Comparison of ENCODE assay signal across 24 cellular contexts in the genomic region with DNA sequence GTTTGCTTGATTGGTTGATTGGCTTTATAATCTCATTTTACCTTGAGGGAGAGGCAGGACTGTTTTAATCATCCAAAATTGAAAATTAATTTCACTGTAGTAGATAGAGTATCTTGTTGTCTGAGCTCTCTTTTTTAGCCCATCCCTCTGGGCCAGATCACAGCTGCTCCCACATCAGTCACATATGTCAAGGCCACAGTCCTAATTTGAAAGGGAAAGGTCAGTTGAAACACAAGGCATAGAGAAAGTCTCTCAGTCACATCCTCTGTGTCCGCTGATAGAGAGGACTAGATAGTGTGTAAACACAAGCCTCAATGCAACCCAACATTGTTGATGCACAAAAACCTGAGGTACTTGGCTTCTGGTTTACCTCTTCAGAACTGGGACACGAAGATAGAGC. TPM values are rescaled to one million over a fixed set of nuclear protein-coding genes. Genes with fewer than 3 reads are reported as not detected.
DNase-seq lines count a peak whose midpoint lies in the region; ATAC-seq and TF ChIP-seq lines count a peak whose summit lies in the region.
"Had no signal": no experiment of that assay in that cellular context is flagged by ENCODE, and none has a peak within 500 bp of the region (broad histone marks: within the 10 kb centered on the region; RNA-seq: fewer than 3 reads in every experiment).

No MANE protein-coding gene starts in this region.

- H3K4me1 Mint-ChIP-seq in activated naive CD4-positive, alpha-beta T cell treated with anti-CD3 and anti-CD28 coated beads, Interleukin-2, amount 10 ng/mL, durations not matched to agents 7 days and 5 days = peaks cover 33% of the 10 kb centered on the region
- peaks cover 31% of the 10 kb centered on the region for H3K4me1 Mint-ChIP-seq in activated naive CD8-positive, alpha-beta T cell treated with anti-CD3 and anti-CD28 coated beads, Interleukin-2, amount 50 U/mL, for 24 hours

- H3K27ac ChIP-seq in neutrophil = peak overlapping the region; percentile 8
- H3K27ac ChIP-seq: ascending aorta, transverse colon had no signal

- no peaks in the 10 kb centered on the region for H3K27me3 ChIP-seq in neutrophil
- H3K27me3 ChIP-seq: ascending aorta, transverse colon had no signal

- DNase-seq in activated naive CD4-positive, alpha-beta T cell treated with anti-CD3 and anti-CD28 coated beads, Interleukin-2, amount 10 ng/mL, durations not matched to agents 7 days and 5 days = no peak
- DNase-seq in activated naive CD4-positive, alpha-beta T cell treated with anti-CD3 and anti-CD28 coated beads, Interleukin-2, amount 50 U/mL, for 72 hours (ENCODE audit: low spot score in 2 of 2) = no peak
- DNase-seq in SK-N-DZ (ENCODE audit: low spot score) (peak; percentile 10), NCI-H2081 (lab: John Stamatoyannopoulos, UW) (no peak)
- no peak for DNase-seq in activated naive CD8-positive, alpha-beta T cell treated with anti-CD3 and anti-CD28 coated beads, Interleukin-2, amount 50 U/mL, for 24 hours
- DNase-seq: activated CD4-positive, CD25-positive, alpha-beta regulatory T cell treated with anti-CD3 and anti-CD28 coated beads, Interleukin-2, amount 50 U/mL, for 72 hours; activated CD8-positive, alpha-beta memory T cell treated with anti-CD3 and anti-CD28 coated beads, Interleukin-2, amount 50 U/mL, for 4 hours; activated gamma-delta T cell treated with Interleukin-2 at 50 U/mL for 16 hours; caudate nucleus; IMR-90; NCI-H1105; NCI-H2029 treated with DMSO at 0.1 percent for 48 hours; NCI-H345; NCI-H774; OCI-M1; stimulated activated CD4-positive, alpha-beta T cell treated with anti-CD3 and anti-CD28 coated beads, Interleukin-15, amount 100 ng/mL, for 24 hours; transverse colon had no signal

- CTCF ChIA-PET in activated naive CD4-positive, alpha-beta T cell treated with anti-CD3 and anti-CD28 coated beads, Interleukin-2, amount 10 ng/mL, durations not matched to agents 7 days and 5 days (lab: Charles Lee) = no interaction called here

- H3K27me3 Mint-ChIP-seq in activated naive CD4-positive, alpha-beta T cell treated with anti-CD3 and anti-CD28 coated beads, Interleukin-2, amount 10 ng/mL, durations not matched to agents 7 days and 5 days = no peaks in the 10 kb centered on the region
- no peaks in the 10 kb centered on the region for H3K27me3 Mint-ChIP-seq in activated naive CD8-positive, alpha-beta T cell treated with anti-CD3 and anti-CD28 coated beads, Interleukin-2, amount 50 U/mL, for 24 hours

- peaks cover 69% of the 10 kb centered on the region for H3K36me3 Mint-ChIP-seq in activated naive CD4-positive, alpha-beta T cell treated with anti-CD3 and anti-CD28 coated beads, Interleukin-2, amount 10 ng/mL, durations not matched to agents 7 days and 5 days
- peaks cover 26 to 27% of the 10 kb centered on the region in 2 donors for H3K36me3 Mint-ChIP-seq in activated naive CD4-positive, alpha-beta T cell treated with anti-CD3 and anti-CD28 coated beads, Interleukin-2, amount 50 U/mL, for 72 hours
- peaks cover 80% of the 10 kb centered on the region for H3K36me3 Mint-ChIP-seq in activated naive CD8-positive, alpha-beta T cell treated with anti-CD3 and anti-CD28 coated beads, Interleukin-2, amount 50 U/mL, for 24 hours (ENCODE audit: low read depth)

- peaks cover 100% of the 10 kb centered on the region for H3K36me3 ChIP-seq in neutrophil
- H3K36me3 ChIP-seq: ascending aorta, transverse colon had no signal

- no peak for TF ChIP-seq CTCF in neutrophil (IDR thresholded peaks at IDR 0.05)

- no peaks in the 10 kb centered on the region for H3K9me3 ChIP-seq in neutrophil
- H3K9me3 ChIP-seq: ascending aorta, transverse colon had no signal

- H3K4me3 ChIP-seq in neutrophil (ENCODE audit: low read depth in 1 of 2, low read length in 1 of 2) = no peak overlapping the region
- H3K4me3 ChIP-seq: ascending aorta, transverse colon had no signal

- H3K27ac Mint-ChIP-seq in activated naive CD4-positive, alpha-beta T cell treated with anti-CD3 and anti-CD28 coated beads, Interleukin-2, amount 10 ng/mL, durations not matched to agents 7 days and 5 days = peak overlapping the region; percentile 35
- peak overlapping the region in 1 of 2 donors; percentile 5 for H3K27ac Mint-ChIP-seq in activated naive CD4-positive, alpha-beta T cell treated with anti-CD3 and anti-CD28 coated beads, Interleukin-2, amount 50 U/mL, for 72 hours
- peak overlapping the region; percentile 59 for H3K27ac Mint-ChIP-seq in activated naive CD8-positive, alpha-beta T cell treated with anti-CD3 and anti-CD28 coated beads, Interleukin-2, amount 50 U/mL, for 24 hours

- ATAC-seq in activated naive CD4-positive, alpha-beta T cell treated with anti-CD3 and anti-CD28 coated beads, Interleukin-2, amount 50 U/mL, for 72 hours = no peak
- no peak for ATAC-seq in activated naive CD8-positive, alpha-beta T cell treated with anti-CD3 and anti-CD28 coated beads, Interleukin-2, amount 50 U/mL, for 24 hours
- ATAC-seq in GM19452 (IDR thresholded peaks at IDR 0.05; ENCODE audit: unreplicated experiment) (no peak), GM19035 (IDR thresholded peaks at IDR 0.05; ENCODE audit: unreplicated experiment) (no peak)
- ATAC-seq: sciatic nerve had no signal

- no peaks in the 10 kb centered on the region for H3K9me3 Mint-ChIP-seq in activated naive CD4-positive, alpha-beta T cell treated with anti-CD3 and anti-CD28 coated beads, Interleukin-2, amount 10 ng/mL, durations not matched to agents 7 days and 5 days
- no peaks in the 10 kb centered on the region for H3K9me3 Mint-ChIP-seq in activated naive CD4-positive, alpha-beta T cell treated with anti-CD3 and anti-CD28 coated beads, Interleukin-2, amount 50 U/mL, for 72 hours
- no peaks in the 10 kb centered on the region for H3K9me3 Mint-ChIP-seq in activated naive CD8-positive, alpha-beta T cell treated with anti-CD3 and anti-CD28 coated beads, Interleukin-2, amount 50 U/mL, for 24 hours
- H3K9me3 Mint-ChIP-seq: CD14-positive monocyte had no signal

- no peaks in the 10 kb centered on the region for H3K4me1 ChIP-seq in neutrophil (ENCODE audit: control insufficient read depth in 1 of 2, insufficient read depth in 1 of 2, low read depth in 1 of 2, low read length in 1 of 2)
- H3K4me1 ChIP-seq: ascending aorta had no signal

- H3K4me3 Mint-ChIP-seq in activated naive CD4-positive, alpha-beta T cell treated with anti-CD3 and anti-CD28 coated beads, Interleukin-2, amount 10 ng/mL, durations not matched to agents 7 days and 5 days = no peak overlapping the region
- no peak overlapping the region for H3K4me3 Mint-ChIP-seq in activated naive CD8-positive, alpha-beta T cell treated with anti-CD3 and anti-CD28 coated beads, Interleukin-2, amount 50 U/mL, for 24 hours
- H3K4me3 Mint-ChIP-seq: CD14-positive monocyte had no signal

RNA-seq across cellular contexts. Expression of a gene that starts 6.8 kb away (rescaled TPM):
- 1 to 10 TPM; 3.5 to 4.9 TPM for total RNA-seq in activated naive CD4-positive, alpha-beta T cell treated with anti-CD3 and anti-CD28 coated beads, Interleukin-2, amount 50 U/mL, for 72 hours
- 3.9 and 4.3 TPM in 2 replicates for polyA plus RNA-seq in SK-N-DZ (2014; cell fraction: cytosol; rRNA removed)
- 2.2 and 2.4 TPM in 2 replicates for polyA plus RNA-seq in SK-N-DZ (2014; cell fraction: nucleus; rRNA removed)

RNA-seq across cellular contexts. Expression of a gene that starts 21.7 kb away (rescaled TPM):
- total RNA-seq in activated naive CD4-positive, alpha-beta T cell treated with anti-CD3 and anti-CD28 coated beads, Interleukin-2, amount 50 U/mL, for 72 hours = 100 to 1,000 TPM; 108 to 158 TPM
- not detected in 2 replicates for polyA plus RNA-seq in SK-N-DZ (2014; cell fraction: cytosol; rRNA removed)
- polyA plus RNA-seq in SK-N-DZ (2014; cell fraction: nucleus; rRNA removed) = 0.12 and 0.14 TPM in 2 replicates
- total RNA-seq: ascending aorta, dermis microvascular lymphatic vessel endothelial cell had no signal

RNA-seq across cellular contexts. Expression of a gene that starts 28.4 kb away (rescaled TPM):
- total RNA-seq in activated naive CD4-positive, alpha-beta T cell treated with anti-CD3 and anti-CD28 coated beads, Interleukin-2, amount 50 U/mL, for 72 hours = 1 to 10 TPM; 1.0 to 1.8 TPM
- polyA plus RNA-seq in SK-N-DZ (2014; cell fraction: cytosol; rRNA removed) = not detected in 2 replicates
- 0.37 TPM in 1 of 2 replicates, not detected in the other for polyA plus RNA-seq in SK-N-DZ (2014; cell fraction: nucleus; rRNA removed)

RNA-seq across cellular contexts. Expression of a gene that starts 50.2 kb away (rescaled TPM):
- 10 to 100 TPM; 11.3 to 11.4 TPM for total RNA-seq in activated naive CD4-positive, alpha-beta T cell treated with anti-CD3 and anti-CD28 coated beads, Interleukin-2, amount 50 U/mL, for 72 hours
- polyA plus RNA-seq in SK-N-DZ (2014; cell fraction: cytosol; rRNA removed) = 9.6 and 10.8 TPM in 2 replicates
- 10.2 and 11.0 TPM in 2 replicates for polyA plus RNA-seq in SK-N-DZ (2014; cell fraction: nucleus; rRNA removed)
